1 cellular context compared by ENCODE assay signal in the genomic region with DNA sequence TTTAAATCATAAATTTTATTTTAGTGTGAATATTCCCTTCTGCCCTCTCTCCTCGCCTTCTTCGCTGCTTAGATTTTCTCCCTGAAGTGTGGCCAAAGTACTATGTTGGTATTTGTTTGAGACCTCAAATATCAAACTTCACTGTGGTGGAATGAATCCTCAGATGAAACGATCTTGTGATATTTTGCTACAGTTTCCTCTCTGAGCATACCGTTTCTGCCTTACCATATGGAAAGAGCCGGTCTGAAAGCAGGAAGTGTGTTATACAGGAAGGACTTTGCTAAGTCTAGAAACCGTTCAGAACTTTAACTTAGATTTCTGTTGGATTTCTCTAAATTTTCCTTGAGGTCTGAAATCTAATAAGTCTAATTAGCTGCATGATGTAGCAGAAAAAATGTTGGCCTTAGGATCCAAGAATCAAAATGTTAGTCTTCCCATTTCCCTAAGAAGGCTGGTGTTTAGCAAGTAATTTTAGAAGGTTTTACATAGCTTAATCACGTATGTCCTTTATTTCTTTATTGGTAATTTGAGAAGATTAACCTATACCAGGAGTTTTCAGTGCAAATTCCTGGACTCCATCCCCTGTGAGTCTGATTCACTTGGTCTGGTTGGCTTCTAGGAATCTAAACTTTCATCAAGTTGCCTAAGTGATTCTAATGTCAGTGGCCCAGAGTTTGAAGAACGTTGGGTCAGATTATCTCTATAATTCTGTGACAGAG.
TF ChIP-seq lines count a peak whose summit lies in the region.

No MANE protein-coding gene starts in this region.

TF ChIP-seq in GM23338, 12 proteins besides CTCF, POLR2A, EP300 and RAD21:
- no peak for TF ChIP-seq REST (IDR thresholded peaks at IDR 0.05; ENCODE audit: unreplicated experiment)
- TF ChIP-seq CREB1 (CRISPR knock-in tag; IDR thresholded peaks at IDR 0.05; ENCODE audit: low read depth) = no peak
- TF ChIP-seq JUNB (IDR thresholded peaks at IDR 0.05; ENCODE audit: unreplicated experiment) = no peak
- TF ChIP-seq NANOG (IDR thresholded peaks at IDR 0.05; ENCODE audit: borderline replicate concordance) = no peak
- no peak for TF ChIP-seq ZNF114 (CRISPR knock-in tag; IDR thresholded peaks at IDR 0.05)
- TF ChIP-seq STAT1 (IDR thresholded peaks at IDR 0.05; ENCODE audit: unreplicated experiment) = no peak
- TF ChIP-seq, protein P1, sequence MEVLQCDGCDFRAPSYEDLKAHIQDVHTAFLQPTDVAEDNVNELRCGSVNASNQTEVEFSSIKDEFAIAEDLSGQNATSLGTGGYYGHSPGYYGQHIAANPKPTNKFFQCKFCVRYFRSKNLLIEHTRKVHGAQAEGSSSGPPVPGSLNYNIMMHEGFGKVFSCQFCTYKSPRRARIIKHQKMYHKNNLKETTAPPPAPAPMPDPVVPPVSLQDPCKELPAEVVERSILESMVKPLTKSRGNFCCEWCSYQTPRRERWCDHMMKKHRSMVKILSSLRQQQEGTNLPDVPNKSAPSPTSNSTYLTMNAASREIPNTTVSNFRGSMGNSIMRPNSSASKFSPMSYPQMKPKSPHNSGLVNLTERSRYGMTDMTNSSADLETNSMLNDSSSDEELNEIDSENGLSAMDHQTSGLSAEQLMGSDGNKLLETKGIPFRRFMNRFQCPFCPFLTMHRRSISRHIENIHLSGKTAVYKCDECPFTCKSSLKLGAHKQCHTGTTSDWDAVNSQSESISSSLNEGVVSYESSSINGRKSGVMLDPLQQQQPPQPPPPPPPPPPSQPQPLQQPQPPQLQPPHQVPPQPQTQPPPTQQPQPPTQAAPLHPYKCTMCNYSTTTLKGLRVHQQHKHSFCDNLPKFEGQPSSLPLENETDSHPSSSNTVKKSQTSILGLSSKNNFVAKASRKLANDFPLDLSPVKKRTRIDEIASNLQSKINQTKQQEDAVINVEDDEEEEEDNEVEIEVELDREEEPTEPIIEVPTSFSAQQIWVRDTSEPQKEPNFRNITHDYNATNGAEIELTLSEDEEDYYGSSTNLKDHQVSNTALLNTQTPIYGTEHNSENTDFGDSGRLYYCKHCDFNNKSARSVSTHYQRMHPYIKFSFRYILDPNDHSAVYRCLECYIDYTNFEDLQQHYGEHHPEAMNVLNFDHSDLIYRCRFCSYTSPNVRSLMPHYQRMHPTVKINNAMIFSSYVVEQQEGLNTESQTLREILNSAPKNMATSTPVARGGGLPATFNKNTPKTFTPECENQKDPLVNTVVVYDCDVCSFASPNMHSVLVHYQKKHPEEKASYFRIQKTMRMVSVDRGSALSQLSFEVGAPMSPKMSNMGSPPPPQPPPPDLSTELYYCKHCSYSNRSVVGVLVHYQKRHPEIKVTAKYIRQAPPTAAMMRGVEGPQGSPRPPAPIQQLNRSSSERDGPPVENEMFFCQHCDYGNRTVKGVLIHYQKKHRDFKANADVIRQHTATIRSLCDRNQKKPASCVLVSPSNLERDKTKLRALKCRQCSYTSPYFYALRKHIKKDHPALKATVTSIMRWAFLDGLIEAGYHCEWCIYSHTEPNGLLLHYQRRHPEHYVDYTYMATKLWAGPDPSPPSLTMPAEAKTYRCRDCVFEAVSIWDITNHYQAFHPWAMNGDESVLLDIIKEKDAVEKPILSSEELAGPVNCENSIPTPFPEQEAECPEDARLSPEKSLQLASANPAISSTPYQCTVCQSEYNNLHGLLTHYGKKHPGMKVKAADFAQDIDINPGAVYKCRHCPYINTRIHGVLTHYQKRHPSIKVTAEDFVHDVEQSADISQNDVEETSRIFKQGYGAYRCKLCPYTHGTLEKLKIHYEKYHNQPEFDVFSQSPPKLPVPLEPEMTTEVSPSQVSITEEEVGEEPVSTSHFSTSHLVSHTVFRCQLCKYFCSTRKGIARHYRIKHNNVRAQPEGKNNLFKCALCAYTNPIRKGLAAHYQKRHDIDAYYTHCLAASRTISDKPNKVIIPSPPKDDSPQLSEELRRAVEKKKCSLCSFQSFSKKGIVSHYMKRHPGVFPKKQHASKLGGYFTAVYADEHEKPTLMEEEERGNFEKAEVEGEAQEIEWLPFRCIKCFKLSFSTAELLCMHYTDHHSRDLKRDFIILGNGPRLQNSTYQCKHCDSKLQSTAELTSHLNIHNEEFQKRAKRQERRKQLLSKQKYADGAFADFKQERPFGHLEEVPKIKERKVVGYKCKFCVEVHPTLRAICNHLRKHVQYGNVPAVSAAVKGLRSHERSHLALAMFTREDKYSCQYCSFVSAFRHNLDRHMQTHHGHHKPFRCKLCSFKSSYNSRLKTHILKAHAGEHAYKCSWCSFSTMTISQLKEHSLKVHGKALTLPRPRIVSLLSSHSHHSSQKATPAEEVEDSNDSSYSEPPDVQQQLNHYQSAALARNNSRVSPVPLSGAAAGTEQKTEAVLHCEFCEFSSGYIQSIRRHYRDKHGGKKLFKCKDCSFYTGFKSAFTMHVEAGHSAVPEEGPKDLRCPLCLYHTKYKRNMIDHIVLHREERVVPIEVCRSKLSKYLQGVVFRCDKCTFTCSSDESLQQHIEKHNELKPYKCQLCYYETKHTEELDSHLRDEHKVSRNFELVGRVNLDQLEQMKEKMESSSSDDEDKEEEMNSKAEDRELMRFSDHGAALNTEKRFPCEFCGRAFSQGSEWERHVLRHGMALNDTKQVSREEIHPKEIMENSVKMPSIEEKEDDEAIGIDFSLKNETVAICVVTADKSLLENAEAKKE (CRISPR knock-in tag; IDR thresholded peaks at IDR 0.05) = no peak
- TF ChIP-seq EZH2 (IDR thresholded peaks at IDR 0.05; ENCODE audit: low read depth, unreplicated experiment) = no peak
- TF ChIP-seq EZH2phosphoT487 (IDR thresholded peaks at IDR 0.05; ENCODE audit: unreplicated experiment) = no peak
- TF ChIP-seq, protein P2, sequence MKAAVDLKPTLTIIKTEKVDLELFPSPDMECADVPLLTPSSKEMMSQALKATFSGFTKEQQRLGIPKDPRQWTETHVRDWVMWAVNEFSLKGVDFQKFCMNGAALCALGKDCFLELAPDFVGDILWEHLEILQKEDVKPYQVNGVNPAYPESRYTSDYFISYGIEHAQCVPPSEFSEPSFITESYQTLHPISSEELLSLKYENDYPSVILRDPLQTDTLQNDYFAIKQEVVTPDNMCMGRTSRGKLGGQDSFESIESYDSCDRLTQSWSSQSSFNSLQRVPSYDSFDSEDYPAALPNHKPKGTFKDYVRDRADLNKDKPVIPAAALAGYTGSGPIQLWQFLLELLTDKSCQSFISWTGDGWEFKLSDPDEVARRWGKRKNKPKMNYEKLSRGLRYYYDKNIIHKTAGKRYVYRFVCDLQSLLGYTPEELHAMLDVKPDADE (IDR thresholded peaks at IDR 0.05) = no peak
- no peak for TF ChIP-seq POLR2AphosphoS5 (IDR thresholded peaks at IDR 0.05; ENCODE audit: low read depth)
- TF ChIP-seq ZNF331 (CRISPR knock-in tag; IDR thresholded peaks at IDR 0.05; ENCODE audit: low read depth) = no peak
